In the genomic region with DNA sequence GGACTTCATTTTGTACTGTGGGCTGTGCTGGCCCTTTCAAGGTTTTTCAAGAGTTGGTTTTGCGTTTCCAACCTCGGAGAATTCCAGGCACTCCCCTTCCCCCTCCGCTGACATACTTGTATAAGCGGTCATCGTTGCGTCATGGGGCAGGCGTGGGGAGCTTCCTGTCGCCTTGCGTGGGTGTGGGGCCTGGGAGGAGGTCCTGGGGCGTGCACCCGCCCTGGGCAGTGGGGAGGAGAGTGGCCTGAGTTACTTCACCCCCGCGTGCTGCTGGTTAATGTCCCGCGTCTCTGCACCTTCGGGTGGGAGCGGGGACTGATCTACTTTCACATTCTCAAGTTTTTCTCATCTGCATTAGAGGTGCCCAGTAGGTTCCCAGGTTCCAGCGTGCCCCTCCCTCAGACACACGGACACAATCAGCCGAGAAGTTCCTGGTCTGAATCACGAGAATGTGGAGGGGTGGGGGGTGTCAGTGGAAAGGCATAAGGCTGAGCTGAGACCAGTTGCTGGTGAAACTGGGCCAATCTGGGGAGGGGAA, we compare ENCODE assay signal across 8 cellular contexts. TPM values are rescaled to one million over a fixed set of nuclear protein-coding genes. Genes with fewer than 3 reads are reported as not detected.
DNase-seq lines count a peak whose midpoint lies in the region; ATAC-seq, FAIRE-seq and TF ChIP-seq lines count a peak whose summit lies in the region.

No MANE protein-coding gene starts in this region.

- intact Hi-C loops in Panc1 (cut with micrococcal nuclease; ENCODE audit: unreplicated experiment), result no loop called here
- intact Hi-C loops in activated naive CD4-positive, alpha-beta T cell treated with anti-CD3 and anti-CD28 coated beads for 36 hours (cut with micrococcal nuclease), result loop anchor here (2.0 to 5.0 kb wide), 6 partner anchors 142 to 1228 kb away; partner anchors contain the start of genes ADGRE5 and TRIR

- BruUV-seq in Panc1 (replicated peaks; lab: Mats Ljungman, UMichigan), result no TSS peak

- peaks cover 35% of the 10 kb centered on the region for H3K4me1 Mint-ChIP-seq in activated naive CD4-positive, alpha-beta T cell treated with anti-CD3 and anti-CD28 coated beads for 36 hours (ENCODE audit: low read depth)

- H3K9ac ChIP-seq in GM23248, result peak overlapping the region; percentile 96

- H3K4me3 ChIP-seq in GM23248 (peak overlapping the region; percentile 83), Panc1 (ENCODE audit: low read depth in 2 of 2, low read length in 2 of 2) (peak overlapping the region; percentile 68 to 90), neutrophil (ENCODE audit: low read depth in 1 of 2, low read length in 1 of 2) (peak overlapping the region; percentile 91 to 94)

- peak; percentile 90 for DNase-seq in AG09319 (ENCODE audit: extremely low read depth, low read depth)
- DNase-seq in GM23248, result peak; percentile 99
- no peak for DNase-seq in Panc1 (ENCODE audit: low read depth, low spot score)
- DNase-seq in activated naive CD4-positive, alpha-beta T cell treated with anti-CD3 and anti-CD28 coated beads for 36 hours, result peak; percentile 84
- peak in 1 of 2 donors; percentile 68 for DNase-seq in foreskin keratinocyte
- peak; percentile 23 for DNase-seq in urothelium cell line (ENCODE audit: low spot score)

- peak overlapping the region; percentile 98 for H3K4me2 ChIP-seq in GM23248 (ENCODE audit: unreplicated experiment)

- no peaks in the 10 kb centered on the region for H3K9me3 Mint-ChIP-seq in activated naive CD4-positive, alpha-beta T cell treated with anti-CD3 and anti-CD28 coated beads for 36 hours

- H3F3A ChIP-seq in GM23248 (ENCODE audit: insufficient read depth), result peaks cover 43% of the 10 kb centered on the region

- H3K27me3 Mint-ChIP-seq in activated naive CD4-positive, alpha-beta T cell treated with anti-CD3 and anti-CD28 coated beads for 36 hours (ENCODE audit: low read depth), result no peaks in the 10 kb centered on the region

- ATAC-seq in Panc1, result no peak
- no peak for ATAC-seq in foreskin keratinocyte
- no peak for ATAC-seq in GM18498 (IDR thresholded peaks at IDR 0.05; ENCODE audit: unreplicated experiment)

- H3K4me1 ChIP-seq in GM23248 (ENCODE audit: insufficient read depth) (0 out of 2 replicates have a peak, but pooled peaks cover 5% of the 10 kb centered on the region), Panc1 (ENCODE audit: control insufficient read depth, insufficient read depth, low read length) (peaks cover 11% of the 10 kb centered on the region), foreskin keratinocyte (peaks cover 7% of the 10 kb centered on the region), neutrophil (ENCODE audit: control insufficient read depth in 1 of 2, insufficient read depth in 1 of 2, low read depth in 1 of 2, low read length in 1 of 2) (peaks cover 66 to 69% of the 10 kb centered on the region in 2 experiments)

- H3K9me2 ChIP-seq in GM23248 (ENCODE audit: insufficient read depth), result no peaks in the 10 kb centered on the region

- peak overlapping the region; percentile 99 for H3K4me3 Mint-ChIP-seq in activated naive CD4-positive, alpha-beta T cell treated with anti-CD3 and anti-CD28 coated beads for 36 hours

- peaks cover 30% of the 10 kb centered on the region for H3K36me3 Mint-ChIP-seq in activated naive CD4-positive, alpha-beta T cell treated with anti-CD3 and anti-CD28 coated beads for 36 hours (ENCODE audit: low read depth)

- FAIRE-seq in urothelium cell line (lab: Jason Lieb, UNC), result no peak

- POLR2A ChIA-PET in Panc1 (lab: Charles Lee), result interaction anchor here (0.5 to 1.2 kb wide), 2 partner anchors 9 to 851 kb away, joined by 5 to 6 read pairs; no protein-coding TSS in a partner anchor

- 1% methylated on average over 21 of the region's 21 CpGs for WGBS in GM23248 (ENCODE audit: low coverage in 1 of 2, low lambda C conversion rate in 2 of 2, missing lambda C conversion rate in 2 of 2), 2 experiments

- TF ChIP-seq CTCF in AG09319 (IDR thresholded peaks at IDR 0.05; ENCODE audit: low read depth, low read length), result no peak
- TF ChIP-seq CTCF in Panc1 (IDR thresholded peaks at IDR 0.05), result no peak
- TF ChIP-seq CTCF in foreskin keratinocyte (conservative IDR thresholded peaks at IDR 0.05), result no peak
- TF ChIP-seq CTCF in neutrophil (IDR thresholded peaks at IDR 0.05), result no peak

- H3K27ac Mint-ChIP-seq in activated naive CD4-positive, alpha-beta T cell treated with anti-CD3 and anti-CD28 coated beads for 36 hours, result peak overlapping the region; percentile 100

- H4K20me1 ChIP-seq in GM23248 (ENCODE audit: insufficient read depth), result no peaks in the 10 kb centered on the region

- no peaks in the 10 kb centered on the region for H3K9me3 ChIP-seq in GM23248 (ENCODE audit: low read depth)
- no peaks in the 10 kb centered on the region for H3K9me3 ChIP-seq in Panc1 (ENCODE audit: control insufficient read depth, insufficient read depth, low read depth, low read length)
- H3K9me3 ChIP-seq in neutrophil, result no peaks in the 10 kb centered on the region

- CTCF ChIA-PET in Panc1 (lab: Charles Lee), result no interaction called here
- CTCF ChIA-PET in activated naive CD4-positive, alpha-beta T cell treated with anti-CD3 and anti-CD28 coated beads for 36 hours (lab: Charles Lee), result interaction anchor here (1.0 to 1.3 kb wide), 3 partner anchors 9 to 189 kb away, joined by 3 to 7 read pairs (median 3); no protein-coding TSS in a partner anchor

- no peaks in the 10 kb centered on the region for H3K27me3 ChIP-seq in GM23248 (replicated peaks; ENCODE audit: insufficient read depth)
- H3K27me3 ChIP-seq in Panc1 (ENCODE audit: control insufficient read depth, insufficient read depth, low read length), result no peaks in the 10 kb centered on the region
- no peaks in the 10 kb centered on the region for H3K27me3 ChIP-seq in foreskin keratinocyte
- H3K27me3 ChIP-seq in neutrophil, result no peaks in the 10 kb centered on the region

- peaks cover 42% of the 10 kb centered on the region for H3K79me2 ChIP-seq in GM23248 (ENCODE audit: insufficient read depth)

- in situ Hi-C loops in GM23248 (cut with MboI) (no loop called here), Panc1 (cut with HindIII; ENCODE audit: low pct_unique_long_range_greater_than_20kb, low sequenced_read_pairs) (no loop called here)

- H3K27ac ChIP-seq in GM23248 (peak overlapping the region; percentile 94), Panc1 (ENCODE audit: low read length) (peak overlapping the region; percentile 96), foreskin keratinocyte (peak overlapping the region; percentile 85), neutrophil (peak overlapping the region; percentile 96)

- no peaks in the 10 kb centered on the region; the same call in 1 of the 2 replicates for H3K36me3 ChIP-seq in GM23248 (ENCODE audit: low read depth)
- peaks cover 10% of the 10 kb centered on the region; the same call in 1 of the 2 replicates for H3K36me3 ChIP-seq in Panc1 (ENCODE audit: control insufficient read depth, insufficient read depth, low read length)
- H3K36me3 ChIP-seq in neutrophil, result no peaks in the 10 kb centered on the region

- H2AFZ ChIP-seq in GM23248, result no peak overlapping the region

RNA-seq across cellular contexts. Expression of gene IER2, which starts 4.1 kb away (rescaled TPM):
- total RNA-seq in GM23248 (2014; rRNA removed; shearing (Covaris generic)), result 27.8 and 30.4 TPM in 2 replicates
- polyA plus RNA-seq in GM23248 (2016; fragmentation: Nextera tagmentation; extraction: Ambion mirVana), result 84.0 and 88.6 TPM in 2 replicates
- total RNA-seq in Panc1 (2021; ENCODE audit: unreplicated experiment), result 80.4 TPM
- polyA plus RNA-seq in Panc1 (2012; ENCODE audit: insufficient read length), result 81.1 TPM
- 100 to 1,000 TPM; 120 to 123 TPM for total RNA-seq in activated naive CD4-positive, alpha-beta T cell treated with anti-CD3 and anti-CD28 coated beads for 36 hours
- total RNA-seq in foreskin keratinocyte, result 48.2 and 51.8 TPM in 2 replicates
- polyA plus RNA-seq in foreskin keratinocyte, result 72.2 and 90.4 TPM in 2 replicates

RNA-seq across cellular contexts. Expression of gene STX10, which starts 4.1 kb away (rescaled TPM):
- 56.4 and 80.5 TPM in 2 replicates for total RNA-seq in GM23248 (2014; rRNA removed; shearing (Covaris generic))
- 55.6 and 62.4 TPM in 2 replicates for polyA plus RNA-seq in GM23248 (2016; fragmentation: Nextera tagmentation; extraction: Ambion mirVana)
- total RNA-seq in Panc1 (2021; ENCODE audit: unreplicated experiment), result 43.6 TPM
- polyA plus RNA-seq in Panc1 (2012; ENCODE audit: insufficient read length), result 108 TPM
- total RNA-seq in activated naive CD4-positive, alpha-beta T cell treated with anti-CD3 and anti-CD28 coated beads for 36 hours, result 10 to 100 TPM; 48.3 to 48.9 TPM
- 66.7 and 69.4 TPM in 2 replicates for total RNA-seq in foreskin keratinocyte
- polyA plus RNA-seq in foreskin keratinocyte, result 95.3 and 97.5 TPM in 2 replicates

RNA-seq across cellular contexts. Expression of gene NACC1, which starts 36.2 kb away (rescaled TPM):
- total RNA-seq in GM23248 (2014; rRNA removed; shearing (Covaris generic)), result 104 and 105 TPM in 2 replicates
- 1.4 and 2.6 TPM in 2 replicates for polyA plus RNA-seq in GM23248 (2016; fragmentation: Nextera tagmentation; extraction: Ambion mirVana)
- 129 TPM for total RNA-seq in Panc1 (2021; ENCODE audit: unreplicated experiment)
- polyA plus RNA-seq in Panc1 (2012; ENCODE audit: insufficient read length), result 97.8 TPM
- total RNA-seq in activated naive CD4-positive, alpha-beta T cell treated with anti-CD3 and anti-CD28 coated beads for 36 hours, result 10 to 100 TPM; 41.3 to 45.0 TPM
- 71.7 and 72.6 TPM in 2 replicates for total RNA-seq in foreskin keratinocyte
- 32.9 and 36.7 TPM in 2 replicates for polyA plus RNA-seq in foreskin keratinocyte

RNA-seq across cellular contexts. Expression of gene TRMT1, which starts 37.8 kb away (rescaled TPM):
- 30.4 and 33.0 TPM in 2 replicates for total RNA-seq in GM23248 (2014; rRNA removed; shearing (Covaris generic))
- polyA plus RNA-seq in GM23248 (2016; fragmentation: Nextera tagmentation; extraction: Ambion mirVana) (27.0 and 31.8 TPM in 2 replicates), foreskin keratinocyte (43.4 and 44.8 TPM in 2 replicates)
- total RNA-seq in Panc1 (2021; ENCODE audit: unreplicated experiment) (52.0 TPM), foreskin keratinocyte (35.7 and 37.7 TPM in 2 replicates)
- polyA plus RNA-seq in Panc1 (2012; ENCODE audit: insufficient read length), result 41.4 TPM
- 10 to 100 TPM; 55.8 to 59.6 TPM for total RNA-seq in activated naive CD4-positive, alpha-beta T cell treated with anti-CD3 and anti-CD28 coated beads for 36 hours

RNA-seq across cellular contexts. Expression of gene LYL1, which starts 51.7 kb away (rescaled TPM):
- total RNA-seq in GM23248 (2014; rRNA removed; shearing (Covaris generic)), result not detected in 2 replicates
- 0.18 TPM in 1 of 2 replicates, not detected in the other for polyA plus RNA-seq in GM23248 (2016; fragmentation: Nextera tagmentation; extraction: Ambion mirVana)
- 0.23 TPM for total RNA-seq in Panc1 (2021; ENCODE audit: unreplicated experiment)
- 0.48 TPM for polyA plus RNA-seq in Panc1 (2012; ENCODE audit: insufficient read length)
- 1 to 10 TPM; 1.8 to 2.2 TPM for total RNA-seq in activated naive CD4-positive, alpha-beta T cell treated with anti-CD3 and anti-CD28 coated beads for 36 hours
- 1.9 and 2.1 TPM in 2 replicates for total RNA-seq in foreskin keratinocyte
- 1.6 and 2.7 TPM in 2 replicates for polyA plus RNA-seq in foreskin keratinocyte
